2 cellular contexts compared by ENCODE assay signal in the genomic region with DNA sequence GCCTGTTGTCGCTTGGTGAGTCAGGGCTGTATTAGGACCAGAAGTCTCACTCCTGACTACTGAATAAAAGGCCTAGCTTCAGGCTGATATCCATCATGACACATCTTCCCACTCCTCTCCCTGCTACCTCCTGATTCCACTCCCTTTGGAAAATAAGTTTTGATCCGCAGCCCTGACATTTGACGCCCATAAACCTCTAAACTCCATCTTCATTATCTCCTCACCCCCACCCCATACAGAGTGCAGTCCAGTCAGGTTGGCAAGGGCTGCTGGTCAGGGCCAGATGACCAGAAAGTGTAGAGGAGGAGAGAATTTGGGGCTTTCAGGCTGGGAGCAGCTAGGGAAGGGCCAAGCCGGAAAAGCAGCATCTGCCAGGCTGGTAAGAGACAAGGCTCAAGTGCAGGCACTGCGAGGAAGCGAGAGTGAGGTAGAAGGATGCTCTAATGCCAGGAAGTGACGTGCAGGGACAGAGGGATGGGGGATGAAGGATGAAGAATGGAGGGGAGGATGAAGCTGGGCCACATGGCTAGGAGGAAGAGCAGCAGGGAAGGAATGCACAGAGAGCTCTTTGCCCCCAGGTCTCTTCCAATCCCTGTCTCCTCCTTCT.
TF ChIP-seq lines count a peak whose summit lies in the region.

No MANE protein-coding gene starts in this region.

TF ChIP-seq in GM12878, 131 proteins besides CTCF, POLR2A, EP300 and RAD21:
- TF ChIP-seq ZBED1 (IDR thresholded peaks at IDR 0.05; ENCODE audit: borderline replicate concordance) (no peak), SMARCA5 (IDR thresholded peaks at IDR 0.05) (no peak), GATAD2B (conservative IDR thresholded peaks at IDR 0.05; ENCODE audit: low read depth) (no peak), TBL1XR1 (IDR thresholded peaks at IDR 0.05; ENCODE audit: low read depth, low read length) (no peak), CBFB (IDR thresholded peaks at IDR 0.05; ENCODE audit: low read depth) (no peak), KAT2A (conservative IDR thresholded peaks at IDR 0.05; ENCODE audit: control insufficient read depth, low read depth, low read length) (no peak)
- TF ChIP-seq, protein P1, sequence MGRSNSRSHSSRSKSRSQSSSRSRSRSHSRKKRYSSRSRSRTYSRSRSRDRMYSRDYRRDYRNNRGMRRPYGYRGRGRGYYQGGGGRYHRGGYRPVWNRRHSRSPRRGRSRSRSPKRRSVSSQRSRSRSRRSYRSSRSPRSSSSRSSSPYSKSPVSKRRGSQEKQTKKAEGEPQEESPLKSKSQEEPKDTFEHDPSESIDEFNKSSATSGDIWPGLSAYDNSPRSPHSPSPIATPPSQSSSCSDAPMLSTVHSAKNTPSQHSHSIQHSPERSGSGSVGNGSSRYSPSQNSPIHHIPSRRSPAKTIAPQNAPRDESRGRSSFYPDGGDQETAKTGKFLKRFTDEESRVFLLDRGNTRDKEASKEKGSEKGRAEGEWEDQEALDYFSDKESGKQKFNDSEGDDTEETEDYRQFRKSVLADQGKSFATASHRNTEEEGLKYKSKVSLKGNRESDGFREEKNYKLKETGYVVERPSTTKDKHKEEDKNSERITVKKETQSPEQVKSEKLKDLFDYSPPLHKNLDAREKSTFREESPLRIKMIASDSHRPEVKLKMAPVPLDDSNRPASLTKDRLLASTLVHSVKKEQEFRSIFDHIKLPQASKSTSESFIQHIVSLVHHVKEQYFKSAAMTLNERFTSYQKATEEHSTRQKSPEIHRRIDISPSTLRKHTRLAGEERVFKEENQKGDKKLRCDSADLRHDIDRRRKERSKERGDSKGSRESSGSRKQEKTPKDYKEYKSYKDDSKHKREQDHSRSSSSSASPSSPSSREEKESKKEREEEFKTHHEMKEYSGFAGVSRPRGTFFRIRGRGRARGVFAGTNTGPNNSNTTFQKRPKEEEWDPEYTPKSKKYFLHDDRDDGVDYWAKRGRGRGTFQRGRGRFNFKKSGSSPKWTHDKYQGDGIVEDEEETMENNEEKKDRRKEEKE (IDR thresholded peaks at IDR 0.05), result no peak
- TF ChIP-seq, protein P2, sequence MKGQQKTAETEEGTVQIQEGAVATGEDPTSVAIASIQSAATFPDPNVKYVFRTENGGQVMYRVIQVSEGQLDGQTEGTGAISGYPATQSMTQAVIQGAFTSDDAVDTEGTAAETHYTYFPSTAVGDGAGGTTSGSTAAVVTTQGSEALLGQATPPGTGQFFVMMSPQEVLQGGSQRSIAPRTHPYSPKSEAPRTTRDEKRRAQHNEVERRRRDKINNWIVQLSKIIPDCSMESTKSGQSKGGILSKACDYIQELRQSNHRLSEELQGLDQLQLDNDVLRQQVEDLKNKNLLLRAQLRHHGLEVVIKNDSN (IDR thresholded peaks at IDR 0.05; ENCODE audit: borderline replicate concordance, extremely low read length, insufficient read depth, low read depth, low read length), result no peak

TF ChIP-seq in HEK293T, 16 proteins besides CTCF, POLR2A, EP300 and RAD21:
- TF ChIP-seq ARNT (IDR thresholded peaks at IDR 0.05) (no peak), FOXA1 (IDR thresholded peaks at IDR 0.05) (no peak), NFRKB (IDR thresholded peaks at IDR 0.05) (no peak), BHLHE40 (IDR thresholded peaks at IDR 0.05; ENCODE audit: borderline replicate concordance) (no peak), SP1 (IDR thresholded peaks at IDR 0.05) (no peak), L3MBTL2 (conservative IDR thresholded peaks at IDR 0.05) (no peak), FOXM1 (IDR thresholded peaks at IDR 0.05; ENCODE audit: borderline replicate concordance) (no peak), LEF1 (IDR thresholded peaks at IDR 0.05; ENCODE audit: borderline replicate concordance) (no peak), HDGF (IDR thresholded peaks at IDR 0.05; ENCODE audit: borderline replicate concordance) (no peak), PKNOX1 (IDR thresholded peaks at IDR 0.05) (no peak), SUZ12 (IDR thresholded peaks at IDR 0.05) (no peak), TARDBP (IDR thresholded peaks at IDR 0.05) (no peak), FOXK2 (IDR thresholded peaks at IDR 0.05) (no peak)
